Comparison of ENCODE assay signal across 1 cellular context in the genomic region with DNA sequence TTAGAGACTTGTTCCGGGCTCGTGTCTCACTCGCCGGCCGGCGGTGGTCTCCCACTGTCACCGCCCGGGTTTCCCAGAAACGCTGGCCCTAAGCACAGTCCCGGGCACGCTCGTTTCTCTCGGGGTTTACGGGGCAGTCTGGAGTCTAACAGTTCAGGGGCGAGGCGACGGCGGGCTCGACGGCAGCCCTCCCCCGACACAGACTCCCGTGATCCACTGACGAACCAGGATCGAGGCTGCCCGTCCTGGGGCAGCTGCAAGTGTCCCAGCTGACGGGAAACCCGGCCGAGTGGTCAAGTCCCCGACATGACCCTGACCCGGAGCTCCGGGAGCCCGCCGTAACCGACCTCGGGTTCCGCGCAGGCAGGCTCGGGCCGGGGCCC.
TF ChIP-seq lines count a peak whose summit lies in the region.

No MANE protein-coding gene starts in this region.

TF ChIP-seq in H1, 55 proteins besides CTCF, POLR2A, EP300 and RAD21:
- no peak for TF ChIP-seq ASH2L (IDR thresholded peaks at IDR 0.05; ENCODE audit: low read length)
- no peak for TF ChIP-seq SIN3A (conservative IDR thresholded peaks at IDR 0.05 in 1 of 2, IDR thresholded peaks at IDR 0.05 in 1 of 2; ENCODE audit: low read depth in 1 of 2, low read length in 2 of 2)
- no peak for TF ChIP-seq KDM1A (IDR thresholded peaks at IDR 0.05; ENCODE audit: borderline replicate concordance, low read length)
TF ChIP-seq in H1: peak in this region for 0.
